In genomic region chr2:3117650-3118216, GRCh38 we compare ENCODE assay signal across 24 cellular contexts.
DNase-seq lines count a peak whose midpoint lies in the region; TF ChIP-seq lines count a peak whose summit lies in the region.
"Had no signal": no experiment of that assay in that cellular context is flagged by ENCODE, and none has a peak within 500 bp of the region (broad histone marks: within the 10 kb centered on the region; RNA-seq: fewer than 3 reads in every experiment).

No MANE protein-coding gene starts in this region.

- H3K27ac ChIP-seq in caudate nucleus (ENCODE audit: low read depth, low read length): peak overlapping the region; percentile 26
- H3K27ac ChIP-seq in sigmoid colon: no peak overlapping the region
- H3K27ac ChIP-seq in esophagus squamous epithelium: no peak overlapping the region
- H3K27ac ChIP-seq: 22Rv1, PC-9, SJSA1 had no signal

- DNase-seq in activated effector memory CD4-positive, alpha-beta T cell treated with anti-CD3 and anti-CD28 coated beads, Interleukin-2, amount 50 U/mL, for 16 hours: peak; percentile 22
- DNase-seq in activated effector memory CD4-positive, alpha-beta T cell treated with Interleukin-2 at 50 U/mL for 16 hours: no peak
- DNase-seq in caudate nucleus (lab: John Stamatoyannopoulos, UW) (peak in 6 of 61 donors; percentile 12 to 41 (median 24)), iPS-NIHi7 (ENCODE audit: extremely low spot score) (peak; percentile 35), sigmoid colon (peak; percentile 50), esophagus squamous epithelium (lab: John Stamatoyannopoulos, UW) (no peak), SKM-1 (lab: John Stamatoyannopoulos, UW; ENCODE audit: unreplicated experiment) (no peak)
- no peak for DNase-seq in stimulated activated CD4-positive, alpha-beta T cell treated with anti-CD3 and anti-CD28 coated beads, Interleukin-15, amount 100 ng/mL, for 24 hours
- DNase-seq: ACHN; BE2C; CD4-positive, CD25-positive, alpha-beta regulatory T cell; DMS53; KBM-7; MV-4-11; NCI-H1105 treated with DMSO at 0.1 percent for 48 hours; NCI-H146; NCI-H1930; NCI-H2107; NCI-H524; NCI-H774; PC-9; Right ventricle myocardium superior had no signal

- H3K27me3 ChIP-seq in sigmoid colon (no peaks in the 10 kb centered on the region), esophagus squamous epithelium (peaks cover 0 to 3% (median 0%) of the 10 kb centered on the region in 4 donors)
- H3K27me3 ChIP-seq: BE2C, SJSA1 had no signal

- H3K4me3 ChIP-seq in sigmoid colon (no peak overlapping the region), esophagus squamous epithelium (no peak overlapping the region)
- H3K4me3 ChIP-seq: PC-9, SJSA1 had no signal

- 76 to 83% methylated on average over 7 of the region's 7 CpGs for WGBS in sigmoid colon, 2 donors
- WGBS in esophagus squamous epithelium, 2 donors: 77 to 83% methylated on average over 7 of the region's 7 CpGs

- H3K9me3 ChIP-seq in sigmoid colon (peaks cover 0 to 2% (median 0%) of the 10 kb centered on the region in 4 donors), esophagus squamous epithelium (no peaks in the 10 kb centered on the region)
- H3K9me3 ChIP-seq: BE2C, SJSA1 had no signal

- TF ChIP-seq POLR2A in sigmoid colon (IDR thresholded peaks at IDR 0.05) (no peak), esophagus squamous epithelium (IDR thresholded peaks at IDR 0.05) (no peak)

- intact Hi-C loops in sigmoid colon (cut with DNase I): no loop called here
- intact Hi-C loops in esophagus squamous epithelium (cut with DNase I): no loop called here

- H3K36me3 ChIP-seq in sigmoid colon (no peaks in the 10 kb centered on the region), esophagus squamous epithelium (no peaks in the 10 kb centered on the region)
- H3K36me3 ChIP-seq: SJSA1 had no signal

- TF ChIP-seq CTCF in sigmoid colon (IDR thresholded peaks at IDR 0.05) (no peak), esophagus squamous epithelium (IDR thresholded peaks at IDR 0.05) (no peak)

- H3K4me1 ChIP-seq in sigmoid colon (no peaks in the 10 kb centered on the region), esophagus squamous epithelium (no peaks in the 10 kb centered on the region)
- H3K4me1 ChIP-seq: SJSA1 had no signal

- TF ChIP-seq EP300 in sigmoid colon (IDR thresholded peaks at IDR 0.05): no peak

Comparison
In these comparisons a context has a peak if more than half of its experiments do, and no peak if none do; other contexts are left out.
1. DNase-seq: peak in activated effector memory CD4-positive, alpha-beta T cell treated with anti-CD3 and anti-CD28 coated beads, Interleukin-2, amount 50 U/mL, for 16 hours (single experiment), iPS-NIHi7 (single experiment) and sigmoid colon (single experiment); none in activated effector memory CD4-positive, alpha-beta T cell treated with Interleukin-2 at 50 U/mL for 16 hours (single experiment), esophagus squamous epithelium (single experiment), stimulated activated CD4-positive, alpha-beta T cell treated with anti-CD3 and anti-CD28 coated beads, Interleukin-15, amount 100 ng/mL, for 24 hours (single experiment) and SKM-1 (single experiment).